1 cellular context compared by ENCODE assay signal in the genomic region with DNA sequence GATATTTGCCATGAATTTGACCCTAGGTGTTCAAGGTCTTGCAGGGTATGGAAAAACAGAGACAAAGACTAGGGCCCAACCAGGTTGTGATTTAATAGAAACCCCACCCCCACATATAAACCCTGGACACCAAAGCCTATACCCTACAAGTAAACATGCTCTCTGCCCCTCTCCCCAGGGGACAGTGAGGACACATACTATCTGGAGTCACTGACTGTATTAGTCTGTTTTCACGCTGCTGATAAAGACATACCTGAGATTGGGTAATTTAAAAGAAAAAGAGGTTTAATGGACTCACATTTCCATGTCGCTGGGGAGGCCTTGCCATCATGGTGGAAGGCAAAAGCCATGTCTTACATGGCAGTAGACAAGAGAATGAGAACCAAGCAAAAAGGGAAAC.
TF ChIP-seq lines count a peak whose summit lies in the region.

No MANE protein-coding gene starts in this region.

TF ChIP-seq in HepG2, 621 proteins besides CTCF, POLR2A, EP300 and RAD21 (continued from another document and continues in another):
- TF ChIP-seq, protein P1, sequence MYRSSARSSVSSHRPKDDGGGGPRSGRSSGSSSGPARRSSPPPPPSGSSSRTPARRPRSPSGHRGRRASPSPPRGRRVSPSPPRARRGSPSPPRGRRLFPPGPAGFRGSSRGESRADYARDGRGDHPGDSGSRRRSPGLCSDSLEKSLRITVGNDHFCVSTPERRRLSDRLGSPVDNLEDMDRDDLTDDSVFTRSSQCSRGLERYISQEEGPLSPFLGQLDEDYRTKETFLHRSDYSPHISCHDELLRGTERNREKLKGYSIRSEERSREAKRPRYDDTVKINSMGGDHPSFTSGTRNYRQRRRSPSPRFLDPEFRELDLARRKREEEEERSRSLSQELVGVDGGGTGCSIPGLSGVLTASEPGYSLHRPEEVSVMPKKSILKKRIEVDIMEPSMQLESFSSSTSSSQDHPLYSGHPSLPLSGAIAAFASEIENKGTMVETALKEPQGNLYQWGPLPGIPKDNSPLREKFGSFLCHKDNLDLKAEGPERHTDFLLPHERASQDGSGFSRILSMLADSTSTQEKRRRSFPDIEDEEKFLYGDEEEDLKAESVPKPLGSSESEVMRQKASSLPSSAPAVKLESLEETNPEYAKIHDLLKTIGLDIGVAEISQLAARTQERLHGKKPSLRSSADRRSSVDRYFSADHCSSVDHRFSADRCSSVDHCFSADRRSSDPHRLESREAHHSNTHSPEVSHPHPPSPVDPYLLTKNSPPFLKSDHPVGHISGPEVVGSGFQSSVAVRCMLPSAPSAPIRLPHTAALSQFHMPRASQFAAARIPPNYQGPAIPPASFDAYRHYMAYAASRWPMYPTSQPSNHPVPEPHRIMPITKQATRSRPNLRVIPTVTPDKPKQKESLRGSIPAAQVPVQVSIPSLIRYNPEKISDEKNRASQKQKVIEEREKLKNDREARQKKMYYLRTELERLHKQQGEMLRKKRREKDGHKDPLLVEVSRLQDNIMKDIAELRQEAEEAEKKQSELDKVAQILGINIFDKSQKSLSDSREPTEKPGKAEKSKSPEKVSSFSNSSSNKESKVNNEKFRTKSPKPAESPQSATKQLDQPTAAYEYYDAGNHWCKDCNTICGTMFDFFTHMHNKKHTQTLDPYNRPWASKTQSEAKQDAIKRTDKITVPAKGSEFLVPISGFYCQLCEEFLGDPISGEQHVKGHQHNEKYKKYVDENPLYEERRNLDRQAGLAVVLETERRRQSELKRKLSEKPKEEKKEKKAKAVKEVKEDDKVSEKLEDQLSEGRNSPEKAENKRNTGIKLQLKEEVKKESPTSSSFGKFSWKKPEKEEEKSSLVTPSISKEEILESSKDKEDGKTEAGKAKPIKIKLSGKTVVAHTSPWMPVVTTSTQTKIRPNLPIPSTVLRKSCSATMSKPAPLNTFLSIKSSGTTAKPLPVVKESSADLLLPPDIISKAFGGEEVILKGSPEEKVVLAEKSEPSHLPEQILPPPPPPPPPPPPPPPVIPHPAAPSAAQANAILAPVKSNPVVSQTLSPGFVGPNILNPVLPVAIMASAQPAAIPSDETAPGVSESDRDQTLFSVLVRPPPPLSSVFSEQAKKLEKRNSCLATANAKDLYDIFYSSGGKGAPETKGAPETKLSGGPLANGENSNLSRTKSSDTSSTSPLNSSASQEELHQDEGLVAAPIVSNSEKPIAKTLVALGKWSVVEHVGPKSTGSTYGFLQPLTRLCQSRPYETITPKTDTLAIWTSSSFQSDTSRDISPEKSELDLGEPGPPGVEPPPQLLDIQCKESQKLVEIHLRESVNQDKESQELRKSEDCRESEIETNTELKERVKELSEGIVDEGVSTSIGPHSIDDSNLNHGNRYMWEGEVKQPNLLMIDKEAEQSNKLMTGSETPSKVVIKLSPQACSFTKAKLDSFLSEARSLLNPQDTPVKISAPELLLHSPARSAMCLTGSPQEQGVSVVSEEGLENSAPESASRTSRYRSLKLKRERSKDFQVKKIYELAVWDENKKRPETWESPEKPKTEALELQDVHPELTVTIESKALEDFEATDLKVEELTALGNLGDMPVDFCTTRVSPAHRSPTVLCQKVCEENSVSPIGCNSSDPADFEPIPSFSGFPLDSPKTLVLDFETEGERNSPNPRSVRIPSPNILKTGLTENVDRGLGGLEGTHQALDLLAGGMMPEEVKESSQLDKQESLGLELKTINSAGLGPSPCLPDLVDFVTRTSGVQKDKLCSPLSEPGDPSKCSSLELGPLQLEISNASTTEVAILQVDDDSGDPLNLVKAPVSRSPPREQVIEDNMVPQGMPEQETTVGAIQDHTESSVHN (CRISPR knock-in tag; IDR thresholded peaks at IDR 0.05): no peak
- TF ChIP-seq ZSCAN9 (CRISPR knock-in tag; IDR thresholded peaks at IDR 0.05; ENCODE audit: borderline replicate concordance) (no peak), SOX6 (IDR thresholded peaks at IDR 0.05) (no peak), SOX6 (CRISPR knock-in tag; IDR thresholded peaks at IDR 0.05) (peak; percentile 92), HHEX (CRISPR knock-in tag; IDR thresholded peaks at IDR 0.05) (peak; percentile 55; the same call in 1 of the 2 replicates), HOXA5 (CRISPR knock-in tag; IDR thresholded peaks at IDR 0.05) (no peak), ZBTB38 (CRISPR knock-in tag; IDR thresholded peaks at IDR 0.05) (no peak), MEF2D (CRISPR knock-in tag; IDR thresholded peaks at IDR 0.05) (peak; percentile 35; the same call in 1 of the 2 replicates), NFIC (IDR thresholded peaks at IDR 0.05; ENCODE audit: low read length) (0 out of 2 replicates have a peak, but pooled peaks have one; percentile 51), CEBPB (IDR thresholded peaks at IDR 0.05; ENCODE audit: borderline replicate concordance, low read depth, low read length) (0 out of 2 replicates have a peak, but pooled peaks have one; percentile 13), ZBTB10 (CRISPR knock-in tag; IDR thresholded peaks at IDR 0.05; ENCODE audit: borderline replicate concordance) (no peak), KLF16 (CRISPR knock-in tag; IDR thresholded peaks at IDR 0.05) (no peak), ZNF567 (CRISPR knock-in tag; IDR thresholded peaks at IDR 0.05; ENCODE audit: borderline replicate concordance) (no peak), BATF2 (CRISPR knock-in tag; IDR thresholded peaks at IDR 0.05) (no peak), NCOR1 (IDR thresholded peaks at IDR 0.05; ENCODE audit: borderline replicate concordance, low read length) (peak; percentile 68; the same call in 1 of the 2 replicates), ZNF251 (CRISPR knock-in tag; IDR thresholded peaks at IDR 0.05) (no peak), POLR2AphosphoS2 (IDR thresholded peaks at IDR 0.05; ENCODE audit: low read depth, low read length) (no peak), FOXK2 (IDR thresholded peaks at IDR 0.05) (peak; percentile 67), U2AF2 (IDR thresholded peaks at IDR 0.05; ENCODE audit: low read depth, low read length) (no peak), PRPF4 (IDR thresholded peaks at IDR 0.05; ENCODE audit: low read depth, low read length, poor library complexity, severe bottlenecking) (no peak), CCDC6 (CRISPR knock-in tag; IDR thresholded peaks at IDR 0.05) (no peak), ETS1 (CRISPR knock-in tag; IDR thresholded peaks at IDR 0.05) (no peak), HOXA3 (CRISPR knock-in tag; IDR thresholded peaks at IDR 0.05) (peak; percentile 55), FOSL1 (CRISPR knock-in tag; IDR thresholded peaks at IDR 0.05; ENCODE audit: borderline replicate concordance) (no peak), FOXA1 (IDR thresholded peaks at IDR 0.05) (no peak), FOXA1 (CRISPR knock-in tag; IDR thresholded peaks at IDR 0.05) (peak; percentile 79), HMGXB3 (CRISPR knock-in tag; IDR thresholded peaks at IDR 0.05; ENCODE audit: borderline replicate concordance) (no peak)
- TF ChIP-seq, protein P2, sequence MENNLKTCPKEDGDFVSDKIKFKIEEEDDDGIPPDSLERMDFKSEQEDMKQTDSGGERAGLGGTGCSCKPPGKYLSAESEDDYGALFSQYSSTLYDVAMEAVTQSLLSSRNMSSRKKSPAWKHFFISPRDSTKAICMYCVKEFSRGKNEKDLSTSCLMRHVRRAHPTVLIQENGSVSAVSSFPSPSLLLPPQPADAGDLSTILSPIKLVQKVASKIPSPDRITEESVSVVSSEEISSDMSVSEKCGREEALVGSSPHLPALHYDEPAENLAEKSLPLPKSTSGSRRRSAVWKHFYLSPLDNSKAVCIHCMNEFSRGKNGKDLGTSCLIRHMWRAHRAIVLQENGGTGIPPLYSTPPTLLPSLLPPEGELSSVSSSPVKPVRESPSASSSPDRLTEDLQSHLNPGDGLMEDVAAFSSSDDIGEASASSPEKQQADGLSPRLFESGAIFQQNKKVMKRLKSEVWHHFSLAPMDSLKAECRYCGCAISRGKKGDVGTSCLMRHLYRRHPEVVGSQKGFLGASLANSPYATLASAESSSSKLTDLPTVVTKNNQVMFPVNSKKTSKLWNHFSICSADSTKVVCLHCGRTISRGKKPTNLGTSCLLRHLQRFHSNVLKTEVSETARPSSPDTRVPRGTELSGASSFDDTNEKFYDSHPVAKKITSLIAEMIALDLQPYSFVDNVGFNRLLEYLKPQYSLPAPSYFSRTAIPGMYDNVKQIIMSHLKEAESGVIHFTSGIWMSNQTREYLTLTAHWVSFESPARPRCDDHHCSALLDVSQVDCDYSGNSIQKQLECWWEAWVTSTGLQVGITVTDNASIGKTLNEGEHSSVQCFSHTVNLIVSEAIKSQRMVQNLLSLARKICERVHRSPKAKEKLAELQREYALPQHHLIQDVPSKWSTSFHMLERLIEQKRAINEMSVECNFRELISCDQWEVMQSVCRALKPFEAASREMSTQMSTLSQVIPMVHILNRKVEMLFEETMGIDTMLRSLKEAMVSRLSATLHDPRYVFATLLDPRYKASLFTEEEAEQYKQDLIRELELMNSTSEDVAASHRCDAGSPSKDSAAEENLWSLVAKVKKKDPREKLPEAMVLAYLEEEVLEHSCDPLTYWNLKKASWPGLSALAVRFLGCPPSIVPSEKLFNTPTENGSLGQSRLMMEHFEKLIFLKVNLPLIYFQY (CRISPR knock-in tag; IDR thresholded peaks at IDR 0.05; ENCODE audit: borderline replicate concordance): no peak
- TF ChIP-seq, protein P3, sequence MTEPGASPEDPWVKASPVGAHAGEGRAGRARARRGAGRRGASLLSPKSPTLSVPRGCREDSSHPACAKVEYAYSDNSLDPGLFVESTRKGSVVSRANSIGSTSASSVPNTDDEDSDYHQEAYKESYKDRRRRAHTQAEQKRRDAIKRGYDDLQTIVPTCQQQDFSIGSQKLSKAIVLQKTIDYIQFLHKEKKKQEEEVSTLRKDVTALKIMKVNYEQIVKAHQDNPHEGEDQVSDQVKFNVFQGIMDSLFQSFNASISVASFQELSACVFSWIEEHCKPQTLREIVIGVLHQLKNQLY (CRISPR knock-in tag; IDR thresholded peaks at IDR 0.05): no peak
- TF ChIP-seq, protein P4, sequence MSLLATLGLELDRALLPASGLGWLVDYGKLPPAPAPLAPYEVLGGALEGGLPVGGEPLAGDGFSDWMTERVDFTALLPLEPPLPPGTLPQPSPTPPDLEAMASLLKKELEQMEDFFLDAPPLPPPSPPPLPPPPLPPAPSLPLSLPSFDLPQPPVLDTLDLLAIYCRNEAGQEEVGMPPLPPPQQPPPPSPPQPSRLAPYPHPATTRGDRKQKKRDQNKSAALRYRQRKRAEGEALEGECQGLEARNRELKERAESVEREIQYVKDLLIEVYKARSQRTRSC (CRISPR knock-in tag; IDR thresholded peaks at IDR 0.05; ENCODE audit: low read depth): no peak
